ENCODE assay signal across 2 cellular contexts in genomic region chr10:132117636-132118190, GRCh38.
TF ChIP-seq lines count a peak whose summit lies in the region.

No MANE protein-coding gene starts in this region.

TF ChIP-seq in H1, 55 proteins besides CTCF, POLR2A, EP300 and RAD21:
- no peak for TF ChIP-seq CTBP2 (IDR thresholded peaks at IDR 0.05; ENCODE audit: borderline replicate concordance, insufficient read depth, insufficient read length, low read length)
- TF ChIP-seq BACH1 (IDR thresholded peaks at IDR 0.05; ENCODE audit: low read length): no peak
- TF ChIP-seq MAFK (IDR thresholded peaks at IDR 0.05; ENCODE audit: low read depth, low read length): no peak
- TF ChIP-seq TBP (IDR thresholded peaks at IDR 0.05; ENCODE audit: low read depth, low read length): no peak
- TF ChIP-seq SP1 (IDR thresholded peaks at IDR 0.05; ENCODE audit: low read depth, low read length): no peak
- TF ChIP-seq SRF (IDR thresholded peaks at IDR 0.05; ENCODE audit: low read depth, low read length): no peak
- no peak for TF ChIP-seq POLR2AphosphoS5 (IDR thresholded peaks at IDR 0.05; ENCODE audit: low read depth, low read length)
- no peak for TF ChIP-seq SIRT6 (IDR thresholded peaks at IDR 0.05; ENCODE audit: low read length)
- TF ChIP-seq CEBPB (IDR thresholded peaks at IDR 0.05; ENCODE audit: low read depth, low read length): no peak
- TF ChIP-seq PHF8 (conservative IDR thresholded peaks at IDR 0.05; ENCODE audit: low read depth, low read length): no peak
- TF ChIP-seq SUZ12 (IDR thresholded peaks at IDR 0.05; ENCODE audit: low read length): no peak
- TF ChIP-seq CBX8 (IDR thresholded peaks at IDR 0.05; ENCODE audit: borderline replicate concordance, low read depth, low read length): no peak
- TF ChIP-seq KDM5A (IDR thresholded peaks at IDR 0.05; ENCODE audit: low read length): no peak
- no peak for TF ChIP-seq KDM4A (IDR thresholded peaks at IDR 0.05; ENCODE audit: low read depth, low read length, severe bottlenecking)
- no peak for TF ChIP-seq BCL11A (IDR thresholded peaks at IDR 0.05; ENCODE audit: low read depth in 2 of 2, low read length in 2 of 2)
- no peak for TF ChIP-seq RFX5 (IDR thresholded peaks at IDR 0.05; ENCODE audit: borderline replicate concordance, low read depth, low read length)
- TF ChIP-seq YY1 (IDR thresholded peaks at IDR 0.05; ENCODE audit: low read depth, low read length): no peak
- TF ChIP-seq TAF1 (IDR thresholded peaks at IDR 0.05; ENCODE audit: low read depth, low read length): no peak
- no peak for TF ChIP-seq TCF12 (IDR thresholded peaks at IDR 0.05; ENCODE audit: low read depth, low read length)
- TF ChIP-seq TEAD4 (IDR thresholded peaks at IDR 0.05; ENCODE audit: low read depth, low read length): no peak

TF ChIP-seq in GM23338, 12 proteins besides CTCF, POLR2A, EP300 and RAD21:
- no peak for TF ChIP-seq REST (IDR thresholded peaks at IDR 0.05; ENCODE audit: unreplicated experiment)
- no peak for TF ChIP-seq CREB1 (CRISPR knock-in tag; IDR thresholded peaks at IDR 0.05; ENCODE audit: low read depth)
- no peak for TF ChIP-seq ZNF462 (CRISPR knock-in tag; IDR thresholded peaks at IDR 0.05)
- TF ChIP-seq STAT1 (IDR thresholded peaks at IDR 0.05; ENCODE audit: unreplicated experiment): no peak
- TF ChIP-seq NANOG (IDR thresholded peaks at IDR 0.05; ENCODE audit: borderline replicate concordance): no peak
- no peak for TF ChIP-seq POLR2AphosphoS5 (IDR thresholded peaks at IDR 0.05; ENCODE audit: low read depth)
- no peak for TF ChIP-seq ZNF331 (CRISPR knock-in tag; IDR thresholded peaks at IDR 0.05; ENCODE audit: low read depth)
- TF ChIP-seq ETS1 (IDR thresholded peaks at IDR 0.05): no peak
